In the genomic region with DNA sequence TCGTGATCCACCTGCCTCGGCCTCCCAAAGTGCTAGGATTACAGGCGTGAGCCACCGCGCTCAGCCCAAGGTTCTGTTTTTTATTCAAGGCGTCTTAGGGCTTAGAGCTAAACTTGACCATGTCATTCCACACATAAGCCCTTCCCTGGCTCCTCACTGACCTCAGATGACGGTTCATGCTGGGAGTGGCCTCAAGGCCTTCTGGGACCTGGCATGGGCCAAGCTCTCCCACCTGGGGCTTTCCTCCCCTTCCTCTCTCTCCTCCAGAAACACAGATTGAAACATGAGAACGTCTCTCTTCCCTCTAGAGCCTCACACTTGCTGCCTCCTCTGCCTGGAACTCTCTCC, we compare ENCODE assay signal across 9 cellular contexts.
A peak's percentile ranks its signal among the peaks of the same experiment; 100 is the strongest.
DNase-seq lines count a peak whose midpoint lies in the region; ATAC-seq, FAIRE-seq and TF ChIP-seq lines count a peak whose summit lies in the region.
"Had no signal": no experiment of that assay in that cellular context is flagged by ENCODE, and none has a peak within 500 bp of the region (broad histone marks: within the 10 kb centered on the region; RNA-seq: fewer than 3 reads in every experiment).

No MANE protein-coding gene starts in this region.

- H3K4me1 Mint-ChIP-seq in activated T-cell treated with anti-CD3 and anti-CD28 coated beads, Interleukin-2, amount 50 U/mL, for 4 hours (ENCODE audit: low read depth), result peaks cover 25% of the 10 kb centered on the region

- H4K20me1 ChIP-seq in keratinocyte (ENCODE audit: control insufficient read depth, extremely low read depth, insufficient read depth, low read length), result no peaks in the 10 kb centered on the region

- H3K79me2 ChIP-seq in keratinocyte (ENCODE audit: control insufficient read depth, insufficient read depth, low read length), result peaks cover 20% of the 10 kb centered on the region

- H3K4me3 ChIP-seq in HUES64 (ENCODE audit: low read length) (peak overlapping the region; percentile 36), ascending aorta (peak overlapping the region in 1 of 2 donors; percentile 19), keratinocyte (ENCODE audit: control insufficient read depth in 2 of 3, extremely low read depth in 1 of 3, insufficient read depth in 2 of 3, low read depth in 1 of 3, low read length in 3 of 3) (peak overlapping the region; percentile 31 to 54 (median 42)), subcutaneous abdominal adipose tissue (ENCODE audit: low read depth in 1 of 5, low read length in 5 of 5) (peak overlapping the region in 3 of 5 donors; percentile 25 to 43 (median 36))

- H3K27me3 ChIP-seq in HUES64 (ENCODE audit: insufficient read depth, low read length), result no peaks in the 10 kb centered on the region
- no peaks in the 10 kb centered on the region for H3K27me3 ChIP-seq in ascending aorta
- no peaks in the 10 kb centered on the region for H3K27me3 ChIP-seq in keratinocyte (ENCODE audit: control insufficient read depth, extremely low read depth, insufficient read depth, low read length)
- H3K27me3 ChIP-seq in subcutaneous abdominal adipose tissue (ENCODE audit: control insufficient read depth in 5 of 5, insufficient read depth in 4 of 5, low read length in 5 of 5), result no peaks in the 10 kb centered on the region

- no peak overlapping the region for H3K4me3 Mint-ChIP-seq in activated T-cell treated with anti-CD3 and anti-CD28 coated beads, Interleukin-2, amount 50 U/mL, for 4 hours
- H3K4me3 Mint-ChIP-seq: T-helper 1 cell treated with Interleukin-12 subunit alpha and Interleukin-12 subunit beta and Interleukin-4 antibody, amounts not matched to agents 30 μg/mL and 1 μg/mL, for 36 hours had no signal

- intact Hi-C loops in ascending aorta (cut with DNase I) (loop anchor here (5.0 kb wide), 2 partner anchors 156 to 279 kb away; a partner anchor contains a TSS), posterior vena cava (cut with DNase I) (loop anchor here (10.0 kb wide), 2 partner anchors 271 to 281 kb away; no protein-coding TSS in a partner anchor)

- H2AFZ ChIP-seq in keratinocyte (ENCODE audit: control insufficient read depth, low read length), result no peak overlapping the region

- H3K9me3 Mint-ChIP-seq in activated T-cell treated with anti-CD3 and anti-CD28 coated beads, Interleukin-2, amount 50 U/mL, for 4 hours, result peaks cover 6% of the 10 kb centered on the region

- H3K36me3 ChIP-seq in HUES64 (ENCODE audit: insufficient read depth, low read length) (no peaks in the 10 kb centered on the region), ascending aorta (no peaks in the 10 kb centered on the region), keratinocyte (ENCODE audit: control insufficient read depth in 2 of 2, extremely low read depth in 1 of 2, insufficient read depth in 2 of 2, low read length in 2 of 2) (peaks cover 2 to 6% of the 10 kb centered on the region in 2 experiments), subcutaneous abdominal adipose tissue (ENCODE audit: control insufficient read depth in 5 of 5, insufficient read depth in 5 of 5, low read length in 5 of 5) (no peaks in the 10 kb centered on the region)

- H3K9ac ChIP-seq in HUES64 (ENCODE audit: low read depth, low read length) (peak overlapping the region; percentile 79), keratinocyte (ENCODE audit: control insufficient read depth, extremely low read depth, insufficient read depth, low read length) (peak overlapping the region; percentile 71), subcutaneous abdominal adipose tissue (ENCODE audit: low read length in 5 of 5) (peak overlapping the region in 2 of 5 donors; percentile 31 to 48)

- dilution Hi-C loops in keratinocyte (cut with MboI; ENCODE audit: extremely low pct_ligation_motif_present, low sequenced_read_pairs), result no loop called here

- peak; percentile 79 for FAIRE-seq in keratinocyte (lab: Jason Lieb, UNC)

- peaks cover 9% of the 10 kb centered on the region for H3K27me3 Mint-ChIP-seq in activated T-cell treated with anti-CD3 and anti-CD28 coated beads, Interleukin-2, amount 50 U/mL, for 4 hours (ENCODE audit: low read depth)

- no peaks in the 10 kb centered on the region for H3K36me3 Mint-ChIP-seq in activated T-cell treated with anti-CD3 and anti-CD28 coated beads, Interleukin-2, amount 50 U/mL, for 4 hours (ENCODE audit: insufficient read depth)

- 55% methylated on average over 8 of the region's 8 CpGs for WGBS in HUES64

- peaks cover 33% of the 10 kb centered on the region for H3K4me1 ChIP-seq in HUES64 (ENCODE audit: insufficient read depth, low read length)
- peaks cover 29 to 47% of the 10 kb centered on the region in 2 donors for H3K4me1 ChIP-seq in ascending aorta
- peaks cover 46% of the 10 kb centered on the region for H3K4me1 ChIP-seq in keratinocyte (ENCODE audit: control insufficient read depth, extremely low read depth, insufficient read depth, low read length)
- H3K4me1 ChIP-seq in subcutaneous abdominal adipose tissue (ENCODE audit: control insufficient read depth in 5 of 5, insufficient read depth in 5 of 5, low read length in 5 of 5), result peaks cover 7 to 50% (median 46%) of the 10 kb centered on the region in 5 donors

- TF ChIP-seq CTCF in ascending aorta (IDR thresholded peaks at IDR 0.05), result no peak
- TF ChIP-seq CTCF in keratinocyte (optimal IDR thresholded peaks at IDR 0.05 in 1 of 3, IDR thresholded peaks at IDR 0.05 in 1 of 3, conservative IDR thresholded peaks at IDR 0.05 in 1 of 3; ENCODE audit: extremely low read depth in 1 of 3, insufficient read depth in 2 of 3, low read length in 3 of 3), result no peak

- DNase-seq in ascending aorta (ENCODE audit: low spot score in 2 of 2), result no peak
- DNase-seq in keratinocyte (ENCODE audit: low read depth, low spot score), result no peak
- DNase-seq in posterior vena cava (ENCODE audit: low spot score), result no peak
- DNase-seq in NCI-H1436 (lab: John Stamatoyannopoulos, UW), result no peak
- no peak for DNase-seq in activated T-cell treated with anti-CD3 and anti-CD28 coated beads, Interleukin-2, amount 50 U/mL, for 4 hours

- peak overlapping the region; percentile 97 for H3K27ac ChIP-seq in HUES64 (ENCODE audit: low read depth, low read length)
- peak overlapping the region; percentile 84 to 96 for H3K27ac ChIP-seq in ascending aorta
- H3K27ac ChIP-seq in keratinocyte (ENCODE audit: control insufficient read depth, insufficient read depth, low read length), result peak overlapping the region; percentile 91
- peak overlapping the region; percentile 55 for H3K27ac ChIP-seq in subcutaneous abdominal adipose tissue (ENCODE audit: low read depth, low read length)

- peak overlapping the region; percentile 94 for H3K4me2 ChIP-seq in keratinocyte (ENCODE audit: control insufficient read depth, extremely low read depth, insufficient read depth, low read depth, low read length)

- no peaks in the 10 kb centered on the region for H3K9me1 ChIP-seq in keratinocyte (ENCODE audit: control insufficient read depth, extremely low read depth, insufficient read depth, low read length)

- ATAC-seq in GM18868 (IDR thresholded peaks at IDR 0.05; ENCODE audit: unreplicated experiment), result no peak
- ATAC-seq in activated T-cell treated with anti-CD3 and anti-CD28 coated beads, Interleukin-2, amount 50 U/mL, for 4 hours, result no peak

- peaks cover 5% of the 10 kb centered on the region; the same call in 1 of the 2 replicates for H3K9me3 ChIP-seq in HUES64 (ENCODE audit: insufficient read depth, low read depth, low read length)
- H3K9me3 ChIP-seq in ascending aorta, result peaks cover 0 to 8% of the 10 kb centered on the region in 2 donors
- H3K9me3 ChIP-seq in keratinocyte (ENCODE audit: control insufficient read depth, low read depth, low read length), result no peaks in the 10 kb centered on the region
- H3K9me3 ChIP-seq in subcutaneous abdominal adipose tissue (ENCODE audit: control insufficient read depth in 5 of 5, low read length in 5 of 5), result peaks cover 5 to 13% (median 10%) of the 10 kb centered on the region in 5 donors
